In genomic region chr3:7444886-7445285, GRCh38 we compare ENCODE assay signal across 29 cellular contexts.
"Had no signal": no experiment of that assay in that cellular context is flagged by ENCODE, and none has a peak within 500 bp of the region (broad histone marks: within the 10 kb centered on the region; RNA-seq: fewer than 3 reads in every experiment).

No MANE protein-coding gene starts in this region.

- H3K4me1 ChIP-seq: adrenal gland, body of pancreas, breast epithelium had no signal

- H3K9me3 ChIP-seq: adrenal gland, body of pancreas, breast epithelium had no signal

- H3K36me3 ChIP-seq: adrenal gland, breast epithelium had no signal

- DNase-seq: activated B cell treated with CpG ODN at 0.5 μM for 24 hours; activated CD4-positive, alpha-beta T cell treated with anti-CD3 and anti-CD28 coated beads for 1 hour; activated CD4-positive, alpha-beta T cell treated with anti-CD3 and anti-CD28 coated beads for 48 hours; activated CD8-positive, alpha-beta memory T cell treated with anti-CD3 and anti-CD28 coated beads, Interleukin-2, amount 50 U/mL, for 4 hours; activated gamma-delta T cell treated with Interleukin-2 at 50 U/mL for 16 hours; activated naive CD4-positive, alpha-beta T cell treated with anti-CD3 and anti-CD28 coated beads for 36 hours; activated T-cell treated with anti-CD3 and anti-CD28 coated beads for 4 hours; activated T-cell treated with anti-CD3 and anti-CD28 coated beads, Interleukin-2, amount 50 U/mL, for 4 hours; adrenal gland; body of pancreas; Kasumi-1; KG1; MM.1S; MV-4-11; NCI-H1092; NCI-H1436 treated with DMSO at 0.1 percent for 48 hours; NCI-H1694 treated with DMSO at 0.1 percent for 48 hours; NCI-H2029; NCI-H345; NCI-H524 treated with DMSO at 0.1 percent for 48 hours; SIG-M5; T-helper 1 cell; T-helper 2 cell; T-helper 9 cell had no signal

- H3K4me3 ChIP-seq: adrenal gland, body of pancreas, breast epithelium had no signal

- ATAC-seq: activated naive CD4-positive, alpha-beta T cell treated with anti-CD3 and anti-CD28 coated beads, Interleukin-2, amount 50 U/mL, for 72 hours; activated T-cell treated with anti-CD3 and anti-CD28 coated beads, Interleukin-2, amount 50 U/mL, for 4 hours; body of pancreas; Panc1; SK-N-SH treated with all-trans-retinoic acid at 6 μM for 48 hours had no signal

- H3K27me3 ChIP-seq: adrenal gland, body of pancreas, breast epithelium had no signal

- H3K27ac ChIP-seq: adrenal gland, body of pancreas, breast epithelium, VCaP had no signal
